24 cellular contexts compared by ENCODE assay signal in the genomic region with DNA sequence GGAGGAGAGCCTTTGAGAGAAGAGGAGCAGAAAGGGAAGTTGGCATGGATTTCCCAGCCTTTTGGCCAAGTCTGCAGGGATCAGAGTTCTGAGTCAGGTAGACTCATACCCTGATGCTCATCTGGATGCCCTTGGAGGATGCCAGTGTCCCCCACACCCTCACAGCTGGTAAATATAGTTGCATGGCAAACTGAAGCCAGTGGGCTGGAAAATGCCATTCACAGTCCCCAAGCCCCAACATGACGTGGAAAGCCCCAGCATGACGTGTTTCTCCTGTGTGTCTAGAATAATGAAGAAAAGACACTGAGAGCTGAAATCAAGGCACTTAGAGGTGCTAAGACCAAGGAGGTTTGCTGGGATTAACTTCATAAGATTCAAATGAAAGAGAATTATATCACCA. TPM values are rescaled to one million over a fixed set of nuclear protein-coding genes. Genes with fewer than 3 reads are reported as not detected.
"Had no signal": no experiment of that assay in that cellular context is flagged by ENCODE, and none has a peak within 500 bp of the region (broad histone marks: within the 10 kb centered on the region; RNA-seq: fewer than 3 reads in every experiment).

No MANE protein-coding gene starts in this region.

- H3K4me1 ChIP-seq: esophagus squamous epithelium, parathyroid adenoma, right atrium auricular region, sigmoid colon, tibial nerve, upper lobe of left lung had no signal

- H3K27ac ChIP-seq: coronary artery, esophagus squamous epithelium, neutrophil, parathyroid adenoma, right atrium auricular region, sigmoid colon, thoracic aorta, tibial nerve, upper lobe of left lung had no signal

- DNase-seq: dermis blood vessel endothelial cell; effector memory CD4-positive, alpha-beta T cell; erythroblast; esophagus squamous epithelium; hypothalamus; immature natural killer cell; islet precursor cell; natural killer cell; sigmoid colon; stimulated activated CD4-positive, alpha-beta T cell treated with anti-CD3 and anti-CD28 coated beads, Interleukin-2, amount 100 ng/mL, for 24 hours; stimulated activated CD4-positive, alpha-beta T cell treated with anti-CD3 and anti-CD28 coated beads, Interleukin-4, amount 100 ng/mL, for 24 hours; upper lobe of left lung had no signal

- H3K9ac ChIP-seq: parathyroid adenoma had no signal

- FAIRE-seq: frontal cortex, urothelium cell line had no signal

- H3K79me2 ChIP-seq: parathyroid adenoma had no signal

- ATAC-seq: left lobe of liver; natural killer cell; stimulated activated effector memory CD8-positive, alpha-beta T cell treated with anti-CD3 and anti-CD28 coated beads, Interleukin-12 subunit alpha, Interleukin-12 subunit beta, amount 100 ng/mL, for 72 hours had no signal

- H3K4me3 ChIP-seq: coronary artery, esophagus squamous epithelium, lung, right atrium auricular region, sigmoid colon, thoracic aorta, tibial nerve, upper lobe of left lung had no signal

- H3K36me3 ChIP-seq: esophagus squamous epithelium, neutrophil, right atrium auricular region, sigmoid colon, thoracic aorta, tibial nerve, upper lobe of left lung had no signal

- H3K27me3 ChIP-seq: esophagus squamous epithelium, neutrophil, right atrium auricular region, sigmoid colon, tibial nerve, upper lobe of left lung had no signal

- H3K9me3 ChIP-seq: esophagus squamous epithelium, neutrophil, right atrium auricular region, thoracic aorta, tibial nerve, upper lobe of left lung had no signal

- H2AFZ ChIP-seq: parathyroid adenoma had no signal

RNA-seq across cellular contexts. Expression of gene APBB1IP, which starts 24.8 kb away (rescaled TPM):
- total RNA-seq: neural crest cell had no signal
